Comparison of ENCODE assay signal across 17 cellular contexts in genomic region chr2:98478088-98478551, GRCh38. TPM values are rescaled to one million over a fixed set of nuclear protein-coding genes. Genes with fewer than 3 reads are reported as not detected.
A peak's percentile ranks its signal among the peaks of the same experiment; 100 is the strongest.
DNase-seq lines count a peak whose midpoint lies in the region; ATAC-seq and TF ChIP-seq lines count a peak whose summit lies in the region.
"Had no signal": no experiment of that assay in that cellular context is flagged by ENCODE, and none has a peak within 500 bp of the region (broad histone marks: within the 10 kb centered on the region; RNA-seq: fewer than 3 reads in every experiment).

No MANE protein-coding gene starts in this region.

- H4K20me1 ChIP-seq in KMS-11 (ENCODE audit: insufficient read depth): no peaks in the 10 kb centered on the region

- ATAC-seq in GM18517 (IDR thresholded peaks at IDR 0.05; ENCODE audit: unreplicated experiment): no peak
- ATAC-seq: HepG2, sciatic nerve had no signal

- TF ChIP-seq POLR2A in tibial nerve (IDR thresholded peaks at IDR 0.05): no peak

- H3K4me2 ChIP-seq in KMS-11: peak overlapping the region; percentile 97

- H3K79me2 ChIP-seq in KMS-11 (ENCODE audit: insufficient read depth, low read depth): peaks cover 96% of the 10 kb centered on the region

- no peaks in the 10 kb centered on the region for H3K27me3 Mint-ChIP-seq in activated CD4-positive, alpha-beta memory T cell treated with anti-CD3 and anti-CD28 coated beads, Interleukin-2, amount 10 ng/mL, durations not matched to agents 7 days and 5 days
- H3K27me3 Mint-ChIP-seq in activated CD4-positive, alpha-beta memory T cell treated with anti-CD3 and anti-CD28 coated beads for 36 hours: no peaks in the 10 kb centered on the region
- no peaks in the 10 kb centered on the region for H3K27me3 Mint-ChIP-seq in activated T-helper 2 cell treated with anti-CD3 and anti-CD28 coated beads, Interferon-gamma antibody, Interleukin-2, Interleukin-4, amounts not matched to agents 10 μg/mL and 5 μg/mL and 100 μg/mL, durations not matched to agents 14 hours and 24 hours and 36 hours (ENCODE audit: low read depth)

- CTCF ChIA-PET in activated CD4-positive, alpha-beta memory T cell treated with anti-CD3 and anti-CD28 coated beads, Interleukin-2, amount 10 ng/mL, durations not matched to agents 7 days and 5 days (lab: Charles Lee): interaction anchor here (0.6 to 6.9 kb wide), 6 partner anchors 10 to 32 kb away, joined by 3 to 56 read pairs (median 4); no protein-coding TSS in a partner anchor
- CTCF ChIA-PET in activated CD4-positive, alpha-beta memory T cell treated with anti-CD3 and anti-CD28 coated beads for 36 hours (lab: Charles Lee): interaction anchor here (2.0 kb wide), 1 partner anchor 10 kb away, joined by 19 read pairs; no protein-coding TSS in a partner anchor

- POLR2A ChIA-PET in activated CD4-positive, alpha-beta memory T cell treated with anti-CD3 and anti-CD28 coated beads, Interleukin-2, amount 10 ng/mL, durations not matched to agents 7 days and 5 days (lab: Charles Lee): interaction anchor here (1.4 to 16.5 kb wide), 3 partner anchors 17 to 40 kb away, joined by 3 to 500 read pairs (median 31); no protein-coding TSS in a partner anchor
- POLR2A ChIA-PET in activated CD4-positive, alpha-beta memory T cell treated with anti-CD3 and anti-CD28 coated beads for 36 hours (lab: Charles Lee): interaction anchor here (2.3 to 3.3 kb wide), 2 partner anchors 13 to 32 kb away, joined by 16 to 25 read pairs; partner anchors contain the start of gene INPP4A

- H3K9me3 Mint-ChIP-seq in activated CD4-positive, alpha-beta memory T cell treated with anti-CD3 and anti-CD28 coated beads, Interleukin-2, amount 10 ng/mL, durations not matched to agents 7 days and 5 days: no peaks in the 10 kb centered on the region
- no peaks in the 10 kb centered on the region for H3K9me3 Mint-ChIP-seq in activated CD4-positive, alpha-beta memory T cell treated with anti-CD3 and anti-CD28 coated beads for 36 hours
- no peaks in the 10 kb centered on the region for H3K9me3 Mint-ChIP-seq in activated T-helper 2 cell treated with anti-CD3 and anti-CD28 coated beads, Interferon-gamma antibody, Interleukin-2, Interleukin-4, amounts not matched to agents 10 μg/mL and 5 μg/mL and 100 μg/mL, durations not matched to agents 14 hours and 24 hours and 36 hours

- 88 to 92% methylated on average over 8 of the region's 8 CpGs for WGBS in tibial nerve, 2 donors

- H3K9me3 ChIP-seq in neutrophil (no peaks in the 10 kb centered on the region), tibial nerve (no peaks in the 10 kb centered on the region)

- H3K4me1 ChIP-seq in KMS-11 (ENCODE audit: low read depth, poor library complexity, severe bottlenecking) (peaks cover 100% of the 10 kb centered on the region), neutrophil (ENCODE audit: control insufficient read depth in 1 of 2, insufficient read depth in 1 of 2, low read depth in 1 of 2, low read length in 1 of 2) (peaks cover 25 to 70% of the 10 kb centered on the region in 2 experiments), tibial nerve (peaks cover 0 to 22% (median 14%) of the 10 kb centered on the region in 4 donors)

- TF ChIP-seq CTCF in KMS-11 (conservative IDR thresholded peaks at IDR 0.05; ENCODE audit: low read depth, low read length) (no peak), neutrophil (IDR thresholded peaks at IDR 0.05) (no peak), tibial nerve (IDR thresholded peaks at IDR 0.05) (no peak)

- no peak for TF ChIP-seq EP300 in tibial nerve (IDR thresholded peaks at IDR 0.05)

- H3K9ac ChIP-seq in KMS-11: no peak overlapping the region; the same call in 1 of the 2 replicates

- no peaks in the 10 kb centered on the region for H3K27me3 ChIP-seq in KMS-11 (ENCODE audit: insufficient read depth, low read depth)
- no peaks in the 10 kb centered on the region for H3K27me3 ChIP-seq in neutrophil
- no peaks in the 10 kb centered on the region for H3K27me3 ChIP-seq in tibial nerve

- H3K27ac ChIP-seq in KMS-11 (peak overlapping the region; percentile 99; the same call in 1 of the 2 replicates), neutrophil (peak overlapping the region; percentile 51), tibial nerve (no peak overlapping the region)

- H3K4me1 Mint-ChIP-seq in activated CD4-positive, alpha-beta memory T cell treated with anti-CD3 and anti-CD28 coated beads, Interleukin-2, amount 10 ng/mL, durations not matched to agents 7 days and 5 days: peaks cover 100% of the 10 kb centered on the region
- H3K4me1 Mint-ChIP-seq in activated CD4-positive, alpha-beta memory T cell treated with anti-CD3 and anti-CD28 coated beads for 36 hours (ENCODE audit: low read depth): peaks cover 96% of the 10 kb centered on the region
- peaks cover 84% of the 10 kb centered on the region for H3K4me1 Mint-ChIP-seq in activated T-helper 2 cell treated with anti-CD3 and anti-CD28 coated beads, Interferon-gamma antibody, Interleukin-2, Interleukin-4, amounts not matched to agents 10 μg/mL and 5 μg/mL and 100 μg/mL, durations not matched to agents 14 hours and 24 hours and 36 hours (ENCODE audit: low read depth)

- intact Hi-C loops in activated CD4-positive, alpha-beta memory T cell treated with anti-CD3 and anti-CD28 coated beads for 36 hours (cut with micrococcal nuclease): loop anchor here (2.0 kb wide), 1 partner anchor 13 kb away; no protein-coding TSS in a partner anchor
- intact Hi-C loops in activated T-helper 2 cell treated with anti-CD3 and anti-CD28 coated beads, Interferon-gamma antibody, Interleukin-2, Interleukin-4, amounts not matched to agents 10 μg/mL and 5 μg/mL and 100 μg/mL, durations not matched to agents 14 hours and 24 hours and 36 hours (cut with micrococcal nuclease): no loop called here

- no peak overlapping the region for H3K4me3 Mint-ChIP-seq in activated CD4-positive, alpha-beta memory T cell treated with anti-CD3 and anti-CD28 coated beads, Interleukin-2, amount 10 ng/mL, durations not matched to agents 7 days and 5 days
- H3K4me3 Mint-ChIP-seq in activated CD4-positive, alpha-beta memory T cell treated with anti-CD3 and anti-CD28 coated beads for 36 hours: no peak overlapping the region
- no peak overlapping the region for H3K4me3 Mint-ChIP-seq in activated T-helper 2 cell treated with anti-CD3 and anti-CD28 coated beads, Interferon-gamma antibody, Interleukin-2, Interleukin-4, amounts not matched to agents 10 μg/mL and 5 μg/mL and 100 μg/mL, durations not matched to agents 14 hours and 24 hours and 36 hours (ENCODE audit: low read depth)

- H3K27ac Mint-ChIP-seq in activated CD4-positive, alpha-beta memory T cell treated with anti-CD3 and anti-CD28 coated beads, Interleukin-2, amount 10 ng/mL, durations not matched to agents 7 days and 5 days: peak overlapping the region; percentile 95
- H3K27ac Mint-ChIP-seq in activated CD4-positive, alpha-beta memory T cell treated with anti-CD3 and anti-CD28 coated beads for 36 hours: no peak overlapping the region
- H3K27ac Mint-ChIP-seq in activated T-helper 2 cell treated with anti-CD3 and anti-CD28 coated beads, Interferon-gamma antibody, Interleukin-2, Interleukin-4, amounts not matched to agents 10 μg/mL and 5 μg/mL and 100 μg/mL, durations not matched to agents 14 hours and 24 hours and 36 hours: peak overlapping the region; percentile 84

- H3K36me3 ChIP-seq in KMS-11 (ENCODE audit: insufficient read depth): no peaks in the 10 kb centered on the region
- no peaks in the 10 kb centered on the region for H3K36me3 ChIP-seq in neutrophil
- no peaks in the 10 kb centered on the region for H3K36me3 ChIP-seq in tibial nerve

- H3K36me3 Mint-ChIP-seq in activated CD4-positive, alpha-beta memory T cell treated with anti-CD3 and anti-CD28 coated beads, Interleukin-2, amount 10 ng/mL, durations not matched to agents 7 days and 5 days (ENCODE audit: low read depth): peaks cover 34% of the 10 kb centered on the region
- no peaks in the 10 kb centered on the region for H3K36me3 Mint-ChIP-seq in activated CD4-positive, alpha-beta memory T cell treated with anti-CD3 and anti-CD28 coated beads for 36 hours
- peaks cover 4% of the 10 kb centered on the region for H3K36me3 Mint-ChIP-seq in activated T-helper 2 cell treated with anti-CD3 and anti-CD28 coated beads, Interferon-gamma antibody, Interleukin-2, Interleukin-4, amounts not matched to agents 10 μg/mL and 5 μg/mL and 100 μg/mL, durations not matched to agents 14 hours and 24 hours and 36 hours (ENCODE audit: low read depth)

- H2AFZ ChIP-seq in KMS-11 (ENCODE audit: low read depth): no peak overlapping the region

- DNase-seq in activated CD4-positive, alpha-beta memory T cell treated with anti-CD3 and anti-CD28 coated beads, Interleukin-2, amount 10 ng/mL, durations not matched to agents 7 days and 5 days: no peak
- DNase-seq in activated CD4-positive, alpha-beta memory T cell treated with anti-CD3 and anti-CD28 coated beads for 36 hours: no peak
- DNase-seq in activated T-helper 2 cell treated with anti-CD3 and anti-CD28 coated beads, Interferon-gamma antibody, Interleukin-2, Interleukin-4, amounts not matched to agents 10 μg/mL and 5 μg/mL and 100 μg/mL, durations not matched to agents 14 hours and 24 hours and 36 hours (ENCODE audit: low spot score): no peak
- no peak for DNase-seq in activated CD4-positive, CD25-positive, alpha-beta regulatory T cell treated with anti-CD3 and anti-CD28 coated beads, Interleukin-2, amount 50 U/mL, for 72 hours
- DNase-seq in tibial nerve (ENCODE audit: low spot score in 2 of 2): no peak
- DNase-seq: ACHN; activated naive CD4-positive, alpha-beta T cell; foreskin melanocyte; NCI-H1417; NCI-H345; stimulated activated CD4-positive, alpha-beta T cell treated with anti-CD3 and anti-CD28 coated beads, Interleukin-4, amount 100 ng/mL, for 1 hour; SW 1271 had no signal

- no peak overlapping the region for H3K4me3 ChIP-seq in KMS-11 (IDR thresholded peaks at IDR 0.05; ENCODE audit: insufficient read depth, low read depth, low read length)
- no peak overlapping the region for H3K4me3 ChIP-seq in neutrophil (ENCODE audit: low read depth in 1 of 2, low read length in 1 of 2)
- no peak overlapping the region for H3K4me3 ChIP-seq in tibial nerve

RNA-seq across cellular contexts. Expression of gene INPP4A, which starts 33.5 kb away (rescaled TPM):
- total RNA-seq in activated CD4-positive, alpha-beta memory T cell treated with anti-CD3 and anti-CD28 coated beads, Interleukin-2, amount 10 ng/mL, durations not matched to agents 7 days and 5 days: 100 to 1,000 TPM; 123 to 127 TPM
- total RNA-seq in activated CD4-positive, alpha-beta memory T cell treated with anti-CD3 and anti-CD28 coated beads for 36 hours: 10 to 100 TPM; 40.7 to 42.0 TPM
- 35.9 and 40.2 TPM in 2 replicates for total RNA-seq in activated T-helper 2 cell treated with anti-CD3 and anti-CD28 coated beads, Interferon-gamma antibody, Interleukin-2, Interleukin-4, amounts not matched to agents 10 μg/mL and 5 μg/mL and 100 μg/mL, durations not matched to agents 14 hours and 24 hours and 36 hours
- total RNA-seq in tibial nerve: 10 to 100 TPM; 23.7 to 45.0 (median 30.9) TPM

Comparison
In these comparisons a context has a peak if more than half of its experiments do, and no peak if none do; other contexts are left out.
1. H3K27ac ChIP-seq: peak in KMS-11 (single experiment) and neutrophil (single experiment); none in tibial nerve (0 of 4).